24 cellular contexts compared by ENCODE assay signal in the genomic region with DNA sequence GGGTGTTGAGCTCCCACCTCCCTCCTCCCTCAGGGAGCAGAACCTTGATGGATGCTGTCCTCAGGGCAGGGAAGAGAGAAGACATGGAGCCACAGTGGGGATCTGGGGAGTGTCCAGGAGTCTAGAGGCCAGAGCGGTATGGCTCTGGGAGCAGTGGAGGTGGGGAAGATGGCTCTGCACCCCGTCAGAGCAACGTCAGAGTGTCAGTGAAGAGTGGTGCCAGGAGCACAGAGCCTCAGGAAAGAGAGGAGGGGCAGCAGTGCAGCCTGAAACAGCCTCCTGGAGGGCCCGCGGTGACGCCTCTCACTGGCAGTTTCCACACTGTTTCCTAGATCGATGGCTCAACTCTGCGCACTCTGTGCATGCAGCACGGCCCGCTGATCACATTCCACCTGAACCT. TPM values are rescaled to one million over a fixed set of nuclear protein-coding genes. Genes with fewer than 3 reads are reported as not detected.
DNase-seq lines count a peak whose midpoint lies in the region; ATAC-seq and TF ChIP-seq lines count a peak whose summit lies in the region.
"Had no signal": no experiment of that assay in that cellular context is flagged by ENCODE, and none has a peak within 500 bp of the region (broad histone marks: within the 10 kb centered on the region; RNA-seq: fewer than 3 reads in every experiment).

No MANE protein-coding gene starts in this region.

- DNase-seq in activated T-cell treated with anti-CD3 and anti-CD28 coated beads, Interleukin-2, amount 50 U/mL, for 24 hours, result no peak
- DNase-seq in activated T-cell treated with anti-CD3 and anti-CD28 coated beads, Interleukin-2, amount 50 U/mL, for 1 hour, result no peak
- DNase-seq in RWPE1 (ENCODE audit: low spot score), result no peak
- no peak for DNase-seq in left ventricle myocardium inferior
- DNase-seq in activated CD4-positive, alpha-beta T cell treated with anti-CD3 and anti-CD28 coated beads, Interleukin-2, amount 50 U/mL, for 1 hour, result no peak
- DNase-seq in activated CD4-positive, alpha-beta T cell treated with anti-CD3 and anti-CD28 coated beads for 36 hours, result no peak
- DNase-seq: ACHN; activated CD4-positive, alpha-beta T cell treated with anti-CD3 and anti-CD28 coated beads for 4 hours; C1 segment of cervical spinal cord; Calu3; effector memory CD4-positive, alpha-beta T cell; esophagus squamous epithelium; kidney glomerular epithelial cell; NCI-H510A treated with DMSO at 0.1 percent for 48 hours; occipital lobe had no signal

- H3K36me3 ChIP-seq in left ventricle myocardium inferior, result peaks cover 95% of the 10 kb centered on the region
- peaks cover 46% of the 10 kb centered on the region for H3K36me3 ChIP-seq in rectal smooth muscle tissue (ENCODE audit: control insufficient read depth, insufficient read depth, low read length)

- H3K4me3 ChIP-seq in left ventricle myocardium inferior (no peak overlapping the region), rectal smooth muscle tissue (ENCODE audit: low read length) (no peak overlapping the region)
- H3K4me3 ChIP-seq: esophagus squamous epithelium, suprapubic skin had no signal

- CTCF ChIA-PET in RWPE1 (lab: Yijun Ruan, JAX), result no interaction called here
- CTCF ChIA-PET in activated CD4-positive, alpha-beta T cell treated with anti-CD3 and anti-CD28 coated beads for 36 hours (lab: Charles Lee), result interaction anchor here (0.7 kb wide), 1 partner anchor 85 kb away, joined by 3 read pairs; no protein-coding TSS in a partner anchor

- H3K27ac ChIP-seq in RWPE1 (peak overlapping the region; percentile 22; the same call in 1 of the 2 replicates), left ventricle myocardium inferior (replicated peaks) (peak overlapping the region; percentile 30), rectal smooth muscle tissue (ENCODE audit: low read depth, low read length) (peak overlapping the region; percentile 74)
- H3K27ac ChIP-seq: esophagus squamous epithelium, suprapubic skin had no signal

- no peak for TF ChIP-seq CTCF in RWPE1 (conservative IDR thresholded peaks at IDR 0.05; ENCODE audit: low read depth)
- no peak for TF ChIP-seq CTCF in left ventricle myocardium inferior (IDR thresholded peaks at IDR 0.05; ENCODE audit: borderline replicate concordance)

- H3K27me3 ChIP-seq in left ventricle myocardium inferior (ENCODE audit: low read depth) (no peaks in the 10 kb centered on the region), rectal smooth muscle tissue (ENCODE audit: control insufficient read depth, insufficient read depth, low read length) (no peaks in the 10 kb centered on the region)
- H3K27me3 ChIP-seq: esophagus squamous epithelium, suprapubic skin had no signal

- H3K27ac Mint-ChIP-seq in activated T-cell treated with anti-CD3 and anti-CD28 coated beads, Interleukin-2, amount 50 U/mL, for 24 hours, result peak overlapping the region; percentile 65
- no peak overlapping the region for H3K27ac Mint-ChIP-seq in activated CD4-positive, alpha-beta T cell treated with anti-CD3 and anti-CD28 coated beads for 36 hours
- no peak overlapping the region for H3K27ac Mint-ChIP-seq in stimulated activated memory B cell treated with anti-CD40 and anti-IgM and Interleukin-4, amounts not matched to agents 10 μg/mL and 1 μg/mL and 100 μg/mL, for 72 hours
- H3K27ac Mint-ChIP-seq: memory B cell; T-helper 1 cell treated with Interleukin-12 subunit alpha and Interleukin-12 subunit beta and Interleukin-4 antibody, amounts not matched to agents 30 μg/mL and 1 μg/mL, for 36 hours had no signal

- POLR2A ChIA-PET in RWPE1 (lab: Yijun Ruan, JAX; ENCODE audit: low non-redundant PET), result no interaction called here
- POLR2A ChIA-PET in activated CD4-positive, alpha-beta T cell treated with anti-CD3 and anti-CD28 coated beads for 36 hours (lab: Charles Lee), result no interaction called here

- intact Hi-C loops in left ventricle myocardium inferior (cut with micrococcal nuclease), result no loop called here
- intact Hi-C loops in activated CD4-positive, alpha-beta T cell treated with anti-CD3 and anti-CD28 coated beads for 36 hours (cut with DNase I, micrococcal nuclease), result no loop called here

- no peaks in the 10 kb centered on the region for H3K27me3 Mint-ChIP-seq in activated T-cell treated with anti-CD3 and anti-CD28 coated beads, Interleukin-2, amount 50 U/mL, for 24 hours
- H3K27me3 Mint-ChIP-seq in activated CD4-positive, alpha-beta T cell treated with anti-CD3 and anti-CD28 coated beads for 36 hours, result no peaks in the 10 kb centered on the region
- H3K27me3 Mint-ChIP-seq in stimulated activated memory B cell treated with anti-CD40 and anti-IgM and Interleukin-4, amounts not matched to agents 10 μg/mL and 1 μg/mL and 100 μg/mL, for 72 hours, result no peaks in the 10 kb centered on the region
- H3K27me3 Mint-ChIP-seq: memory B cell had no signal

- no peak overlapping the region for H3K4me3 Mint-ChIP-seq in activated T-cell treated with anti-CD3 and anti-CD28 coated beads, Interleukin-2, amount 50 U/mL, for 24 hours
- no peak overlapping the region for H3K4me3 Mint-ChIP-seq in activated CD4-positive, alpha-beta T cell treated with anti-CD3 and anti-CD28 coated beads for 36 hours
- H3K4me3 Mint-ChIP-seq in stimulated activated memory B cell treated with anti-CD40 and anti-IgM and Interleukin-4, amounts not matched to agents 10 μg/mL and 1 μg/mL and 100 μg/mL, for 72 hours, result no peak overlapping the region
- H3K4me3 Mint-ChIP-seq: memory B cell; T-helper 1 cell treated with Interleukin-12 subunit alpha and Interleukin-12 subunit beta and Interleukin-4 antibody, amounts not matched to agents 30 μg/mL and 1 μg/mL, for 36 hours had no signal

- ATAC-seq in activated CD4-positive, alpha-beta T cell treated with anti-CD3 and anti-CD28 coated beads for 36 hours, result no peak
- ATAC-seq in stimulated activated memory B cell treated with anti-CD40 and anti-IgM and Interleukin-4, amounts not matched to agents 10 μg/mL and 1 μg/mL and 100 μg/mL, for 72 hours, result no peak

- no peaks in the 10 kb centered on the region for H3K9me3 Mint-ChIP-seq in activated T-cell treated with anti-CD3 and anti-CD28 coated beads, Interleukin-2, amount 50 U/mL, for 24 hours
- no peaks in the 10 kb centered on the region for H3K9me3 Mint-ChIP-seq in activated CD4-positive, alpha-beta T cell treated with anti-CD3 and anti-CD28 coated beads for 36 hours (ENCODE audit: low read depth)
- H3K9me3 Mint-ChIP-seq in stimulated activated memory B cell treated with anti-CD40 and anti-IgM and Interleukin-4, amounts not matched to agents 10 μg/mL and 1 μg/mL and 100 μg/mL, for 72 hours, result peaks cover 2% of the 10 kb centered on the region
- H3K9me3 Mint-ChIP-seq: memory B cell; T-helper 1 cell treated with Interleukin-12 subunit alpha and Interleukin-12 subunit beta and Interleukin-4 antibody, amounts not matched to agents 30 μg/mL and 1 μg/mL, for 36 hours had no signal

- no peak overlapping the region for H3K9ac ChIP-seq in rectal smooth muscle tissue (ENCODE audit: low read length)

- peaks cover 99% of the 10 kb centered on the region for H3K36me3 Mint-ChIP-seq in activated T-cell treated with anti-CD3 and anti-CD28 coated beads, Interleukin-2, amount 50 U/mL, for 24 hours (ENCODE audit: low read depth)
- H3K36me3 Mint-ChIP-seq in activated CD4-positive, alpha-beta T cell treated with anti-CD3 and anti-CD28 coated beads for 36 hours (ENCODE audit: low read depth), result peaks cover 58% of the 10 kb centered on the region
- peaks cover 97% of the 10 kb centered on the region for H3K36me3 Mint-ChIP-seq in stimulated activated memory B cell treated with anti-CD40 and anti-IgM and Interleukin-4, amounts not matched to agents 10 μg/mL and 1 μg/mL and 100 μg/mL, for 72 hours

- H3K4me1 ChIP-seq in left ventricle myocardium inferior (peaks cover 14% of the 10 kb centered on the region), rectal smooth muscle tissue (ENCODE audit: control insufficient read depth, insufficient read depth, low read length) (peaks cover 3% of the 10 kb centered on the region)
- H3K4me1 ChIP-seq: suprapubic skin had no signal

- no peaks in the 10 kb centered on the region for H3K4me1 Mint-ChIP-seq in activated T-cell treated with anti-CD3 and anti-CD28 coated beads, Interleukin-2, amount 50 U/mL, for 24 hours (ENCODE audit: low read depth)
- H3K4me1 Mint-ChIP-seq in activated CD4-positive, alpha-beta T cell treated with anti-CD3 and anti-CD28 coated beads for 36 hours, result no peaks in the 10 kb centered on the region
- H3K4me1 Mint-ChIP-seq in stimulated activated memory B cell treated with anti-CD40 and anti-IgM and Interleukin-4, amounts not matched to agents 10 μg/mL and 1 μg/mL and 100 μg/mL, for 72 hours, result no peaks in the 10 kb centered on the region
- H3K4me1 Mint-ChIP-seq: memory B cell had no signal

- no peaks in the 10 kb centered on the region for H3K9me3 ChIP-seq in left ventricle myocardium inferior (replicated peaks)
- H3K9me3 ChIP-seq: esophagus squamous epithelium, suprapubic skin had no signal

RNA-seq across cellular contexts. Expression of gene SLC5A11, which starts 23.2 kb away (rescaled TPM):
- 0.14 TPM for total RNA-seq in left ventricle myocardium inferior
- total RNA-seq in activated CD4-positive, alpha-beta T cell treated with anti-CD3 and anti-CD28 coated beads for 36 hours, result not detected
- total RNA-seq: Calu3, LHCN-M2, myocyte, occipital lobe, SK-MEL-5, urinary bladder had no signal

Comparison
In these comparisons a context has a peak if more than half of its experiments do, and no peak if none do; other contexts are left out.
1. H3K27ac ChIP-seq: peak in every context shown above with its lines; median percentile 74 in rectal smooth muscle tissue; 30 in left ventricle myocardium inferior; 22 in RWPE1.